In the genomic region with DNA sequence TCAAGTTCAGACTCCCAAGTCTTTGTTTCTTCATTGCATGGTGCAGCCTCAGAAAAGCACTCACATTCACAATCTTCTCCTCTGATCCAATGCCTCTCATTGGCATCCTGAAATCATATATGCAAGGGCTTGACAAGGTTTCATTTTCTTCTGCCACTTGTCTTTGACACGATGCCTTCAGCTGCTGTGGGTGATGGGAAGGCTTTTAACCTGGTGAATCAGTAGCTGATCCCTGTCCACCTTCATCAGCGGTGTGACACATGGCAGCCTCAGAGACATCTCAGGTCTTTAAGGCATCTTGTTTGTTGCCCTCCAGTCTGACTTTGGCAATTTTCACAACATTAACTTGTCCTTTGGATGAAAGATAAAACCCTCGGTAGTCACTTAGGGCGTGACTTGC, we compare ENCODE assay signal across 19 cellular contexts.
DNase-seq lines count a peak whose midpoint lies in the region; ATAC-seq and TF ChIP-seq lines count a peak whose summit lies in the region.
"Had no signal": no experiment of that assay in that cellular context is flagged by ENCODE, and none has a peak within 500 bp of the region (broad histone marks: within the 10 kb centered on the region; RNA-seq: fewer than 3 reads in every experiment).

No MANE protein-coding gene starts in this region.

- no peak overlapping the region for H3K4me3 ChIP-seq in DND-41 (ENCODE audit: low read depth in 1 of 2, low read length in 2 of 2)
- no peak overlapping the region for H3K4me3 ChIP-seq in neural cell (ENCODE audit: low read length)
- H3K4me3 ChIP-seq: A549; BLaER1 treated with 17β-estradiol and CSF1 and Interleukin-3, amounts not matched to agents 10 nM and 100 nM; GM12878 had no signal

- intact Hi-C loops in dendritic cell treated with granulocyte-macrophage colony-stimulating factor and Interleukin-4, amounts not matched to agents 40 ng/mL and 50 ng/mL, for 4 days (cut with micrococcal nuclease) = loop anchor here (10.0 kb wide), 1 partner anchor 517 kb away; the partner anchor contains the start of gene RBM27

- H3K4me2 ChIP-seq in DND-41 (ENCODE audit: insufficient read depth, low read length) (no peak overlapping the region), neural cell (ENCODE audit: low read length) (no peak overlapping the region)
- H3K4me2 ChIP-seq: A549 had no signal

- no peak overlapping the region for H3K4me3 Mint-ChIP-seq in dendritic cell treated with granulocyte-macrophage colony-stimulating factor and Interleukin-4, amounts not matched to agents 40 ng/mL and 50 ng/mL, for 4 days
- H3K4me3 Mint-ChIP-seq: B cell; CD4-positive, alpha-beta T cell; CD8-positive, alpha-beta T cell had no signal

- no peak for TF ChIP-seq RAD21 in neural cell (conservative IDR thresholded peaks at IDR 0.05)

- ATAC-seq in DND-41 (ENCODE audit: insufficient read depth, low read depth) = no peak
- no peak for ATAC-seq in activated naive CD4-positive, alpha-beta T cell treated with anti-CD3 and anti-CD28 coated beads, Interleukin-2, amount 50 U/mL, for 72 hours
- ATAC-seq: A549; CD8-positive, alpha-beta T cell; GM12878 had no signal

- H2AFZ ChIP-seq in DND-41 (ENCODE audit: low read depth, low read length) (peak overlapping the region; percentile 3; the same call in 1 of the 2 replicates), neural cell (ENCODE audit: low read depth, low read length) (no peak overlapping the region)

- TF ChIP-seq CTCF in DND-41 (IDR thresholded peaks at IDR 0.05; ENCODE audit: borderline replicate concordance, extremely low read depth, low read length, poor library complexity, severe bottlenecking) (no peak), neural cell (IDR thresholded peaks at IDR 0.05; ENCODE audit: poor library complexity, severe bottlenecking) (no peak)

- no peaks in the 10 kb centered on the region for H3F3A ChIP-seq in neural cell (ENCODE audit: insufficient read depth, low read length, poor library complexity, severe bottlenecking)

- H4K20me1 ChIP-seq in DND-41 (ENCODE audit: insufficient read depth, low read length) (no peaks in the 10 kb centered on the region), neural cell (ENCODE audit: insufficient read depth) (no peaks in the 10 kb centered on the region)
- H4K20me1 ChIP-seq: BLaER1 treated with 17β-estradiol and CSF1 and Interleukin-3, amounts not matched to agents 10 nM and 100 nM had no signal

- peak; percentile 90 for TF ChIP-seq EP300 in neural cell (conservative IDR thresholded peaks at IDR 0.05; ENCODE audit: poor library complexity, severe bottlenecking)

- H3K27me3 ChIP-seq in DND-41 (ENCODE audit: insufficient read depth, low read length, poor library complexity) = no peaks in the 10 kb centered on the region
- H3K27me3 ChIP-seq in neural cell (ENCODE audit: insufficient read depth, low read depth, low read length) = no peaks in the 10 kb centered on the region
- H3K27me3 ChIP-seq: BLaER1 treated with 17β-estradiol and CSF1 and Interleukin-3, amounts not matched to agents 10 nM and 100 nM had no signal

- no peaks in the 10 kb centered on the region for H3K9me3 Mint-ChIP-seq in dendritic cell treated with granulocyte-macrophage colony-stimulating factor and Interleukin-4, amounts not matched to agents 40 ng/mL and 50 ng/mL, for 4 days
- peaks cover 0 to 6% of the 10 kb centered on the region in 2 donors for H3K9me3 Mint-ChIP-seq in activated naive CD4-positive, alpha-beta T cell treated with anti-CD3 and anti-CD28 coated beads, Interleukin-2, amount 50 U/mL, for 72 hours
- H3K9me3 Mint-ChIP-seq: CD4-positive, alpha-beta T cell; CD8-positive, alpha-beta T cell had no signal

- peak overlapping the region; percentile 88 for H3K27ac Mint-ChIP-seq in dendritic cell treated with granulocyte-macrophage colony-stimulating factor and Interleukin-4, amounts not matched to agents 40 ng/mL and 50 ng/mL, for 4 days
- no peak overlapping the region for H3K27ac Mint-ChIP-seq in activated naive CD4-positive, alpha-beta T cell treated with anti-CD3 and anti-CD28 coated beads, Interleukin-2, amount 50 U/mL, for 72 hours
- H3K27ac Mint-ChIP-seq: B cell; CD4-positive, alpha-beta T cell; CD8-positive, alpha-beta T cell had no signal

- peaks cover 35% of the 10 kb centered on the region for H3K4me1 Mint-ChIP-seq in dendritic cell treated with granulocyte-macrophage colony-stimulating factor and Interleukin-4, amounts not matched to agents 40 ng/mL and 50 ng/mL, for 4 days (ENCODE audit: low read depth)

- no peaks in the 10 kb centered on the region for H3K36me3 Mint-ChIP-seq in dendritic cell treated with granulocyte-macrophage colony-stimulating factor and Interleukin-4, amounts not matched to agents 40 ng/mL and 50 ng/mL, for 4 days (ENCODE audit: low read depth)
- no peaks in the 10 kb centered on the region for H3K36me3 Mint-ChIP-seq in activated naive CD4-positive, alpha-beta T cell treated with anti-CD3 and anti-CD28 coated beads, Interleukin-2, amount 50 U/mL, for 72 hours
- H3K36me3 Mint-ChIP-seq: CD8-positive, alpha-beta T cell had no signal

- no peak for DNase-seq in DND-41
- DNase-seq in NCI-H2171 (lab: John Stamatoyannopoulos, UW) = no peak
- no peak for DNase-seq in activated naive CD4-positive, alpha-beta T cell treated with anti-CD3 and anti-CD28 coated beads, Interleukin-2, amount 50 U/mL, for 72 hours (ENCODE audit: low spot score in 2 of 2)
- DNase-seq: AML-193; Caco-2; Calu3; CD4-positive, alpha-beta T cell; CD8-positive, alpha-beta T cell; DMS79 treated with DMSO at 0.1 percent for 48 hours; EL; GDM1 had no signal

- H3K9ac ChIP-seq in DND-41 (ENCODE audit: low read depth, low read length) = no peak overlapping the region
- H3K9ac ChIP-seq in neural cell (ENCODE audit: low read length) = no peak overlapping the region

- H3K27me3 Mint-ChIP-seq in dendritic cell treated with granulocyte-macrophage colony-stimulating factor and Interleukin-4, amounts not matched to agents 40 ng/mL and 50 ng/mL, for 4 days = no peaks in the 10 kb centered on the region
- H3K27me3 Mint-ChIP-seq: B cell; CD4-positive, alpha-beta T cell had no signal

- H3K36me3 ChIP-seq in DND-41 (ENCODE audit: insufficient read depth, low read length) (no peaks in the 10 kb centered on the region), neural cell (ENCODE audit: insufficient read depth, low read length) (no peaks in the 10 kb centered on the region)
- H3K36me3 ChIP-seq: BLaER1 treated with 17β-estradiol and CSF1 and Interleukin-3, amounts not matched to agents 10 nM and 100 nM had no signal

- no peak overlapping the region for H3K27ac ChIP-seq in DND-41 (ENCODE audit: low read length)
- H3K27ac ChIP-seq in neural cell (ENCODE audit: low read length) = no peak overlapping the region
- H3K27ac ChIP-seq: 22Rv1; A549; BLaER1 treated with 17β-estradiol and CSF1 and Interleukin-3, amounts not matched to agents 10 nM and 100 nM; C4-2B had no signal

- H3K79me2 ChIP-seq in DND-41 (ENCODE audit: insufficient read depth, low read length) (no peaks in the 10 kb centered on the region), neural cell (replicated peaks; ENCODE audit: insufficient read depth, low read length) (no peaks in the 10 kb centered on the region)

- H3K9me3 ChIP-seq in DND-41 (ENCODE audit: insufficient read depth, low read length, severe bottlenecking) (no peaks in the 10 kb centered on the region), neural cell (ENCODE audit: low read length) (no peaks in the 10 kb centered on the region)
- H3K9me3 ChIP-seq: A549; BLaER1 treated with 17β-estradiol and CSF1 and Interleukin-3, amounts not matched to agents 10 nM and 100 nM; Caco-2 had no signal

- H3K9me2 ChIP-seq in neural cell (ENCODE audit: insufficient read depth, low read length) = no peaks in the 10 kb centered on the region

- no peaks in the 10 kb centered on the region for H3K4me1 ChIP-seq in DND-41 (ENCODE audit: insufficient read depth, low read length)
- H3K4me1 ChIP-seq: A549, Caco-2 had no signal

TF ChIP-seq in neural cell, 6 proteins besides CTCF, POLR2A, EP300 and RAD21:
- TF ChIP-seq, protein P1, sequence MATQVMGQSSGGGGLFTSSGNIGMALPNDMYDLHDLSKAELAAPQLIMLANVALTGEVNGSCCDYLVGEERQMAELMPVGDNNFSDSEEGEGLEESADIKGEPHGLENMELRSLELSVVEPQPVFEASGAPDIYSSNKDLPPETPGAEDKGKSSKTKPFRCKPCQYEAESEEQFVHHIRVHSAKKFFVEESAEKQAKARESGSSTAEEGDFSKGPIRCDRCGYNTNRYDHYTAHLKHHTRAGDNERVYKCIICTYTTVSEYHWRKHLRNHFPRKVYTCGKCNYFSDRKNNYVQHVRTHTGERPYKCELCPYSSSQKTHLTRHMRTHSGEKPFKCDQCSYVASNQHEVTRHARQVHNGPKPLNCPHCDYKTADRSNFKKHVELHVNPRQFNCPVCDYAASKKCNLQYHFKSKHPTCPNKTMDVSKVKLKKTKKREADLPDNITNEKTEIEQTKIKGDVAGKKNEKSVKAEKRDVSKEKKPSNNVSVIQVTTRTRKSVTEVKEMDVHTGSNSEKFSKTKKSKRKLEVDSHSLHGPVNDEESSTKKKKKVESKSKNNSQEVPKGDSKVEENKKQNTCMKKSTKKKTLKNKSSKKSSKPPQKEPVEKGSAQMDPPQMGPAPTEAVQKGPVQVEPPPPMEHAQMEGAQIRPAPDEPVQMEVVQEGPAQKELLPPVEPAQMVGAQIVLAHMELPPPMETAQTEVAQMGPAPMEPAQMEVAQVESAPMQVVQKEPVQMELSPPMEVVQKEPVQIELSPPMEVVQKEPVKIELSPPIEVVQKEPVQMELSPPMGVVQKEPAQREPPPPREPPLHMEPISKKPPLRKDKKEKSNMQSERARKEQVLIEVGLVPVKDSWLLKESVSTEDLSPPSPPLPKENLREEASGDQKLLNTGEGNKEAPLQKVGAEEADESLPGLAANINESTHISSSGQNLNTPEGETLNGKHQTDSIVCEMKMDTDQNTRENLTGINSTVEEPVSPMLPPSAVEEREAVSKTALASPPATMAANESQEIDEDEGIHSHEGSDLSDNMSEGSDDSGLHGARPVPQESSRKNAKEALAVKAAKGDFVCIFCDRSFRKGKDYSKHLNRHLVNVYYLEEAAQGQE (IDR thresholded peaks at IDR 0.05; ENCODE audit: borderline replicate concordance) = no peak
- TF ChIP-seq MXI1 (conservative IDR thresholded peaks at IDR 0.05; ENCODE audit: poor library complexity, severe bottlenecking) (no peak), EZH2 (IDR thresholded peaks at IDR 0.05; ENCODE audit: borderline replicate concordance, insufficient read depth, low read length, poor library complexity, severe bottlenecking) (no peak), SMC3 (conservative IDR thresholded peaks at IDR 0.05; ENCODE audit: poor library complexity) (no peak), TAF1 (IDR thresholded peaks at IDR 0.05; ENCODE audit: low read depth) (no peak), POLR2AphosphoS5 (IDR thresholded peaks at IDR 0.05) (peak; percentile 56)
